In the genomic region with DNA sequence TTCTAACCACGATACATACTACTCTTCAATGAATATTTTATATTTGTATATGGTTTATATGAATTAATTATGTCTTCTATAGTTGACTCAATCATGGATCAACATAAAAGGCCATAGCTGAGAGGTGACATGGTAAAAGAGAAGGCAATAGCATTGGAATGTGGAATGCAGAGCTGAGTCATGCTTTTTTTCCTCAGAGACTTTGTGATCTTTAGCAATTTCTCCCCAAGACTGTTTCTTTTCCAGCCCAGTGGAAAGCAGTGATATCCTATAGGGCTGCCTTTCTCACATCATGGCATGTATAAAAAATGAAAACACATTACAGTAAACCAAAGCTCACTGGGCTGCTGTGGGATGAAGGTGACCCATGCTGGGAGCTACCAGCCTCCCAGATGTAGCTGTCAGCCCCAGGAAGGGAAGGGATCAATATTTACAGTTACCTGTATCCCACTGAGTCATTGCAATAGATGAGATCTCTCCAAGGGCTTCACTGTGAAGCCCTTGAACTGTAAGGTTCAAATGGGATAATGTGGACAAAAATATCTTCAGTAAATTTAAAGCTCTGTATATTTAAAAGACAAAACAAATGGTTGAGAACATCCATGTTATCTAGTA, we compare ENCODE assay signal across 13 cellular contexts. TPM values are rescaled to one million over a fixed set of nuclear protein-coding genes. Genes with fewer than 3 reads are reported as not detected.
DNase-seq lines count a peak whose midpoint lies in the region; ATAC-seq and TF ChIP-seq lines count a peak whose summit lies in the region.
"Had no signal": no experiment of that assay in that cellular context is flagged by ENCODE, and none has a peak within 500 bp of the region (broad histone marks: within the 10 kb centered on the region; RNA-seq: fewer than 3 reads in every experiment).

No MANE protein-coding gene starts in this region.

- CTCF ChIA-PET in activated naive CD4-positive, alpha-beta T cell treated with anti-CD3 and anti-CD28 coated beads for 36 hours (lab: Charles Lee) = no interaction called here

- H3K4me3 ChIP-seq in GM23338 = no peak overlapping the region
- H3K4me3 ChIP-seq in SJSA1 = no peak overlapping the region
- H3K4me3 ChIP-seq in fibroblast of mammary gland (ENCODE audit: control insufficient read depth, low read depth, low read length) = no peak overlapping the region
- no peak overlapping the region for H3K4me3 ChIP-seq in skeletal muscle cell (ENCODE audit: low read depth, low read length)

- H3F3A ChIP-seq in GM23338 (replicated peaks; ENCODE audit: low read depth) = no peaks in the 10 kb centered on the region

- DNase-seq in GM23338 (ENCODE audit: low spot score) = peak; percentile 17
- peak; percentile 52 to 68 for DNase-seq in SJSA1 (ENCODE audit: low read depth in 1 of 2, low spot score in 2 of 2)
- DNase-seq in fibroblast of mammary gland (ENCODE audit: low read depth) = peak; percentile 91
- peak; percentile 79 for DNase-seq in skeletal muscle cell (ENCODE audit: low read depth)
- no peak for DNase-seq in activated naive CD4-positive, alpha-beta T cell treated with anti-CD3 and anti-CD28 coated beads for 36 hours
- no peak for DNase-seq in retina
- DNase-seq: activated T-cell treated with anti-CD3 and anti-CD28 coated beads, Interleukin-2, amount 50 U/mL, for 1 hour; central memory CD4-positive, alpha-beta T cell; DND-41; hypothalamus had no signal

- no peak overlapping the region for H3K4me2 ChIP-seq in GM23338

- no peaks in the 10 kb centered on the region for H4K20me1 ChIP-seq in GM23338 (replicated peaks; ENCODE audit: insufficient read depth)

- peak overlapping the region; percentile 93 for H3K27ac Mint-ChIP-seq in GM23338
- no peak overlapping the region for H3K27ac Mint-ChIP-seq in activated naive CD4-positive, alpha-beta T cell treated with anti-CD3 and anti-CD28 coated beads for 36 hours

- H3K27ac ChIP-seq in GM23338 (ENCODE audit: low read depth) (no peak overlapping the region), SJSA1 (peak overlapping the region; percentile 72)
- H3K27ac ChIP-seq: VCaP had no signal

- H2AFZ ChIP-seq in GM23338 = peak overlapping the region; percentile 73; the same call in 1 of the 2 replicates

- no peaks in the 10 kb centered on the region for H3K9me2 ChIP-seq in GM23338 (ENCODE audit: insufficient read depth)

- H3K4me1 Mint-ChIP-seq in GM23338 = peaks cover 4% of the 10 kb centered on the region
- H3K4me1 Mint-ChIP-seq in activated naive CD4-positive, alpha-beta T cell treated with anti-CD3 and anti-CD28 coated beads for 36 hours (ENCODE audit: low read depth) = no peaks in the 10 kb centered on the region

- TF ChIP-seq CTCF in GM23338 (conservative IDR thresholded peaks at IDR 0.05; ENCODE audit: low read depth in 2 of 2) (no peak), fibroblast of mammary gland (conservative IDR thresholded peaks at IDR 0.05; ENCODE audit: control insufficient read depth, insufficient read depth, low read depth, low read length) (no peak)

- no peaks in the 10 kb centered on the region for H3K9me3 ChIP-seq in SJSA1 (replicated peaks)

- no peaks in the 10 kb centered on the region for H3K9me3 Mint-ChIP-seq in GM23338
- no peaks in the 10 kb centered on the region for H3K9me3 Mint-ChIP-seq in activated naive CD4-positive, alpha-beta T cell treated with anti-CD3 and anti-CD28 coated beads for 36 hours

- peaks cover 4% of the 10 kb centered on the region; the same call in 1 of the 2 replicates for H3K4me1 ChIP-seq in GM23338 (ENCODE audit: insufficient read depth)
- H3K4me1 ChIP-seq in SJSA1 (replicated peaks) = peaks cover 21% of the 10 kb centered on the region

- H3K79me2 ChIP-seq in GM23338 (replicated peaks; ENCODE audit: insufficient read depth) = no peaks in the 10 kb centered on the region

- peak; percentile 40; the same call in 2 of the 3 replicates for ATAC-seq in GM23338
- ATAC-seq in GM18870 (IDR thresholded peaks at IDR 0.05; ENCODE audit: unreplicated experiment) = no peak
- no peak for ATAC-seq in HG03520 (IDR thresholded peaks at IDR 0.05; ENCODE audit: unreplicated experiment)

- intact Hi-C loops in activated naive CD4-positive, alpha-beta T cell treated with anti-CD3 and anti-CD28 coated beads for 36 hours (cut with micrococcal nuclease) = no loop called here

- H3K36me3 ChIP-seq in GM23338 (ENCODE audit: insufficient read depth) (no peaks in the 10 kb centered on the region), SJSA1 (no peaks in the 10 kb centered on the region)

- H3K27me3 Mint-ChIP-seq in GM23338 (ENCODE audit: insufficient read depth, low read depth, poor library complexity) = peaks cover 2% of the 10 kb centered on the region
- no peaks in the 10 kb centered on the region for H3K27me3 Mint-ChIP-seq in activated naive CD4-positive, alpha-beta T cell treated with anti-CD3 and anti-CD28 coated beads for 36 hours (ENCODE audit: low read depth)

- no peak overlapping the region for H3K4me3 Mint-ChIP-seq in GM23338
- no peak overlapping the region for H3K4me3 Mint-ChIP-seq in activated naive CD4-positive, alpha-beta T cell treated with anti-CD3 and anti-CD28 coated beads for 36 hours

- H3K27me3 ChIP-seq in GM23338 (ENCODE audit: insufficient read depth) (no peaks in the 10 kb centered on the region), SJSA1 (replicated peaks) (no peaks in the 10 kb centered on the region)

- no peaks in the 10 kb centered on the region for H3K36me3 Mint-ChIP-seq in GM23338 (ENCODE audit: low read depth)
- H3K36me3 Mint-ChIP-seq in activated naive CD4-positive, alpha-beta T cell treated with anti-CD3 and anti-CD28 coated beads for 36 hours (ENCODE audit: low read depth) = no peaks in the 10 kb centered on the region

TF ChIP-seq in GM23338, 12 proteins besides CTCF, POLR2A, EP300 and RAD21:
- TF ChIP-seq REST (IDR thresholded peaks at IDR 0.05; ENCODE audit: unreplicated experiment) (no peak), CREB1 (CRISPR knock-in tag; IDR thresholded peaks at IDR 0.05; ENCODE audit: low read depth) (no peak), POLR2AphosphoS5 (IDR thresholded peaks at IDR 0.05; ENCODE audit: low read depth) (no peak), NANOG (IDR thresholded peaks at IDR 0.05; ENCODE audit: borderline replicate concordance) (no peak), ZNF331 (CRISPR knock-in tag; IDR thresholded peaks at IDR 0.05; ENCODE audit: low read depth) (no peak), ETS1 (IDR thresholded peaks at IDR 0.05) (no peak)

RNA-seq across cellular contexts. Expression of gene SLC39A12, which starts 30.2 kb away (rescaled TPM):
- total RNA-seq in GM23338 (2014; rRNA removed; shearing (Covaris generic)) = not detected in 2 replicates
- not detected in 2 replicates for polyA plus RNA-seq in GM23338 (2016; fragmentation: Nextera tagmentation; extraction: Ambion mirVana)
- total RNA-seq in SJSA1 (2014; rRNA removed; shearing (Covaris generic)) = not detected in 2 replicates
- total RNA-seq in activated naive CD4-positive, alpha-beta T cell treated with anti-CD3 and anti-CD28 coated beads for 36 hours = not detected

Comparison
In these comparisons a context has a peak if more than half of its experiments do, and no peak if none do; other contexts are left out.
1. DNase-seq: peak in GM23338 (single experiment), SJSA1 (2 of 2), fibroblast of mammary gland (single experiment) and skeletal muscle cell (single experiment); none in activated naive CD4-positive, alpha-beta T cell treated with anti-CD3 and anti-CD28 coated beads for 36 hours (single experiment) and retina (single experiment).